ENCODE assay signal across 23 cellular contexts in the genomic region with DNA sequence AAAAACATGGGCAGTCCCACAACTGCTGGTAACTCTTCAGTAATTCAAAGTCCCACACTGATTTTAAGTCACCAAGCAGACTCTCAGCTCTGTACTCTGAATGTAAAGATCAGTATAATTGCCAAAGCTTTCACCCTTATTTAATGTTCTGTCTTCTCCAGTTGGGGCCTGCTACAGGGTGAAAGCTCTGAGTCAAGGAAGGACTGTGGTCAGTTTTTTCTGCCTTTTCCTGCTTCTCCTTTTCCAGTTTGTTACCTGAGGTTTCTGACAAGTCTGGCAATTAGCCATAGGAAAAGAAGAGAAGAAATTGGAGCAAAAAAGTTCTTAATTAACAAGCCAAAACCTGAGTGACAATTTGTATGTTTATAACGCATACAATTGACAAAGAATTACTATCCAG.
"Had no signal": no experiment of that assay in that cellular context is flagged by ENCODE, and none has a peak within 500 bp of the region (broad histone marks: within the 10 kb centered on the region; RNA-seq: fewer than 3 reads in every experiment).

No MANE protein-coding gene starts in this region.

- H3K27ac ChIP-seq: ascending aorta, body of pancreas, cardiac muscle cell had no signal

- H3K9me3 ChIP-seq: ascending aorta, body of pancreas had no signal

- H3K36me3 ChIP-seq: ascending aorta, cardiac muscle cell had no signal

- DNase-seq: activated CD4-positive, alpha-beta T cell treated with anti-CD3 and anti-CD28 coated beads for 48 hours; activated CD4-positive, alpha-beta T cell treated with anti-CD3 and anti-CD28 coated beads, Interleukin-2, amount 50 U/mL, for 4 hours; activated CD4-positive, CD25-positive, alpha-beta regulatory T cell treated with anti-CD3 and anti-CD28 coated beads, Interleukin-2, amount 50 U/mL, for 72 hours; activated CD8-positive, alpha-beta memory T cell treated with anti-CD3 and anti-CD28 coated beads, Interleukin-2, amount 50 U/mL, for 48 hours; activated CD8-positive, alpha-beta T cell treated with anti-CD3 and anti-CD28 coated beads, Interleukin-2, amount 10 ng/mL, durations not matched to agents 7 days and 5 days; activated naive CD4-positive, alpha-beta T cell; activated T-cell treated with anti-CD3 and anti-CD28 coated beads, Interleukin-2, amount 50 U/mL, for 1 hour; amniotic stem cell; body of pancreas; MM.1S; NCI-H1105; NCI-H1436; NCI-H1694 treated with DMSO at 0.1 percent for 48 hours; NCI-H2029 treated with DMSO at 0.1 percent for 48 hours; NCI-H345; NCI-H510A treated with DMSO at 0.1 percent for 48 hours; PC-3; SHP77 treated with DMSO at 0.1 percent for 48 hours had no signal

- H3K4me1 Mint-ChIP-seq: activated naive CD4-positive, alpha-beta T cell treated with anti-CD3 and anti-CD28 coated beads, Interleukin-2, amount 50 U/mL, for 24 hours had no signal

- H3K4me1 ChIP-seq: ascending aorta, body of pancreas had no signal

- H3K27ac Mint-ChIP-seq: activated CD8-positive, alpha-beta T cell treated with anti-CD3 and anti-CD28 coated beads, Interleukin-2, amount 10 ng/mL, durations not matched to agents 7 days and 5 days; activated naive CD4-positive, alpha-beta T cell treated with anti-CD3 and anti-CD28 coated beads, Interleukin-2, amount 50 U/mL, for 24 hours; T-helper 1 cell treated with Interleukin-12 subunit alpha and Interleukin-12 subunit beta and Interleukin-4 antibody, amounts not matched to agents 30 μg/mL and 1 μg/mL, for 36 hours; WTC11 had no signal

- H3K36me3 Mint-ChIP-seq: activated naive CD4-positive, alpha-beta T cell treated with anti-CD3 and anti-CD28 coated beads, Interleukin-2, amount 50 U/mL, for 24 hours had no signal

- H3K27me3 ChIP-seq: ascending aorta, body of pancreas, cardiac muscle cell had no signal

- H3K9me3 Mint-ChIP-seq: T-helper 1 cell treated with Interleukin-12 subunit alpha and Interleukin-12 subunit beta and Interleukin-4 antibody, amounts not matched to agents 30 μg/mL and 1 μg/mL, for 36 hours had no signal

- H3K4me3 Mint-ChIP-seq: activated CD8-positive, alpha-beta T cell treated with anti-CD3 and anti-CD28 coated beads, Interleukin-2, amount 10 ng/mL, durations not matched to agents 7 days and 5 days; activated naive CD4-positive, alpha-beta T cell treated with anti-CD3 and anti-CD28 coated beads, Interleukin-2, amount 50 U/mL, for 24 hours; T-helper 1 cell treated with Interleukin-12 subunit alpha and Interleukin-12 subunit beta and Interleukin-4 antibody, amounts not matched to agents 30 μg/mL and 1 μg/mL, for 36 hours; WTC11 had no signal

- H3K4me3 ChIP-seq: ascending aorta, body of pancreas, cardiac muscle cell had no signal

- ATAC-seq: activated CD8-positive, alpha-beta T cell treated with anti-CD3 and anti-CD28 coated beads, Interleukin-2, amount 10 ng/mL, durations not matched to agents 7 days and 5 days; body of pancreas; PC-3; WTC11 had no signal
